ENCODE assay signal across 1 cellular context in the genomic region with DNA sequence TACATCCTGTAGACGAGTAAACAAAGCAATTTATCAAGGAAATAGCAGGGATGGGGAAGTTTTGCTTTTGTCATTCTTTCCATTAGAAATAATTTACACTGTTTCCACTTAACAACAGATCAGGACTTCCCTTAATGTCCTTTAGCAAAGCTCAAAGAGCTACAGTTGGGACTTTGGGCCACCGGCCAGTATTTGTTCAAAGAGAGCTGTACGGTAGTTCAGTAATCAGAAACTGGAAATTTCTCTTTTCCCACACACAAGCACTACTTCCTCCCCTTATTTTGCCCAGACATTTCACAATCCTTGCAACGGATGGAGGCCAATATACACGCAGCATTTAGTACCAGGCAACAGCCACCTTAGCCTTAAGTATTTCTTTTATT.
TF ChIP-seq lines count a peak whose summit lies in the region.

No MANE protein-coding gene starts in this region.

TF ChIP-seq in HepG2, 621 proteins besides CTCF, POLR2A, EP300 and RAD21 (continued from another document and continues in another):
- no peak for TF ChIP-seq ZNF432 (CRISPR knock-in tag; IDR thresholded peaks at IDR 0.05; ENCODE audit: borderline replicate concordance)
- TF ChIP-seq NCOA5 (CRISPR knock-in tag; IDR thresholded peaks at IDR 0.05), result no peak
- TF ChIP-seq, protein P1, sequence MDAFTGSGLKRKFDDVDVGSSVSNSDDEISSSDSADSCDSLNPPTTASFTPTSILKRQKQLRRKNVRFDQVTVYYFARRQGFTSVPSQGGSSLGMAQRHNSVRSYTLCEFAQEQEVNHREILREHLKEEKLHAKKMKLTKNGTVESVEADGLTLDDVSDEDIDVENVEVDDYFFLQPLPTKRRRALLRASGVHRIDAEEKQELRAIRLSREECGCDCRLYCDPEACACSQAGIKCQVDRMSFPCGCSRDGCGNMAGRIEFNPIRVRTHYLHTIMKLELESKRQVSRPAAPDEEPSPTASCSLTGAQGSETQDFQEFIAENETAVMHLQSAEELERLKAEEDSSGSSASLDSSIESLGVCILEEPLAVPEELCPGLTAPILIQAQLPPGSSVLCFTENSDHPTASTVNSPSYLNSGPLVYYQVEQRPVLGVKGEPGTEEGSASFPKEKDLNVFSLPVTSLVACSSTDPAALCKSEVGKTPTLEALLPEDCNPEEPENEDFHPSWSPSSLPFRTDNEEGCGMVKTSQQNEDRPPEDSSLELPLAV (CRISPR knock-in tag; conservative IDR thresholded peaks at IDR 0.05; ENCODE audit: low read depth), result no peak
- TF ChIP-seq ZNF83 (CRISPR knock-in tag; IDR thresholded peaks at IDR 0.05; ENCODE audit: borderline replicate concordance), result no peak
- no peak for TF ChIP-seq THYN1 (CRISPR knock-in tag; IDR thresholded peaks at IDR 0.05; ENCODE audit: borderline replicate concordance, low read depth)
- no peak for TF ChIP-seq HNRNPUL1 (IDR thresholded peaks at IDR 0.05; ENCODE audit: low read depth, low read length)
- TF ChIP-seq ZBTB3 (CRISPR knock-in tag; IDR thresholded peaks at IDR 0.05; ENCODE audit: borderline replicate concordance, low read depth), result no peak
- TF ChIP-seq, protein P2, sequence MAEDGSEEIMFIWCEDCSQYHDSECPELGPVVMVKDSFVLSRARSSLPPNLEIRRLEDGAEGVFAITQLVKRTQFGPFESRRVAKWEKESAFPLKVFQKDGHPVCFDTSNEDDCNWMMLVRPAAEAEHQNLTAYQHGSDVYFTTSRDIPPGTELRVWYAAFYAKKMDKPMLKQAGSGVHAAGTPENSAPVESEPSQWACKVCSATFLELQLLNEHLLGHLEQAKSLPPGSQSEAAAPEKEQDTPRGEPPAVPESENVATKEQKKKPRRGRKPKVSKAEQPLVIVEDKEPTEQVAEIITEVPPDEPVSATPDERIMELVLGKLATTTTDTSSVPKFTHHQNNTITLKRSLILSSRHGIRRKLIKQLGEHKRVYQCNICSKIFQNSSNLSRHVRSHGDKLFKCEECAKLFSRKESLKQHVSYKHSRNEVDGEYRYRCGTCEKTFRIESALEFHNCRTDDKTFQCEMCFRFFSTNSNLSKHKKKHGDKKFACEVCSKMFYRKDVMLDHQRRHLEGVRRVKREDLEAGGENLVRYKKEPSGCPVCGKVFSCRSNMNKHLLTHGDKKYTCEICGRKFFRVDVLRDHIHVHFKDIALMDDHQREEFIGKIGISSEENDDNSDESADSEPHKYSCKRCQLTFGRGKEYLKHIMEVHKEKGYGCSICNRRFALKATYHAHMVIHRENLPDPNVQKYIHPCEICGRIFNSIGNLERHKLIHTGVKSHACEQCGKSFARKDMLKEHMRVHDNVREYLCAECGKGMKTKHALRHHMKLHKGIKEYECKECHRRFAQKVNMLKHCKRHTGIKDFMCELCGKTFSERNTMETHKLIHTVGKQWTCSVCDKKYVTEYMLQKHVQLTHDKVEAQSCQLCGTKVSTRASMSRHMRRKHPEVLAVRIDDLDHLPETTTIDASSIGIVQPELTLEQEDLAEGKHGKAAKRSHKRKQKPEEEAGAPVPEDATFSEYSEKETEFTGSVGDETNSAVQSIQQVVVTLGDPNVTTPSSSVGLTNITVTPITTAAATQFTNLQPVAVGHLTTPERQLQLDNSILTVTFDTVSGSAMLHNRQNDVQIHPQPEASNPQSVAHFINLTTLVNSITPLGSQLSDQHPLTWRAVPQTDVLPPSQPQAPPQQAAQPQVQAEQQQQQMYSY (CRISPR knock-in tag; IDR thresholded peaks at IDR 0.05), result no peak
- TF ChIP-seq, protein P3, sequence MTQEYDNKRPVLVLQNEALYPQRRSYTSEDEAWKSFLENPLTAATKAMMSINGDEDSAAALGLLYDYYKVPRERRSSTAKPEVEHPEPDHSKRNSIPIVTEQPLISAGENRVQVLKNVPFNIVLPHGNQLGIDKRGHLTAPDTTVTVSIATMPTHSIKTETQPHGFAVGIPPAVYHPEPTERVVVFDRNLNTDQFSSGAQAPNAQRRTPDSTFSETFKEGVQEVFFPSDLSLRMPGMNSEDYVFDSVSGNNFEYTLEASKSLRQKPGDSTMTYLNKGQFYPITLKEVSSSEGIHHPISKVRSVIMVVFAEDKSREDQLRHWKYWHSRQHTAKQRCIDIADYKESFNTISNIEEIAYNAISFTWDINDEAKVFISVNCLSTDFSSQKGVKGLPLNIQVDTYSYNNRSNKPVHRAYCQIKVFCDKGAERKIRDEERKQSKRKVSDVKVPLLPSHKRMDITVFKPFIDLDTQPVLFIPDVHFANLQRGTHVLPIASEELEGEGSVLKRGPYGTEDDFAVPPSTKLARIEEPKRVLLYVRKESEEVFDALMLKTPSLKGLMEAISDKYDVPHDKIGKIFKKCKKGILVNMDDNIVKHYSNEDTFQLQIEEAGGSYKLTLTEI (CRISPR knock-in tag; conservative IDR thresholded peaks at IDR 0.05), result no peak
- no peak for TF ChIP-seq SMARCE1 (IDR thresholded peaks at IDR 0.05; ENCODE audit: borderline replicate concordance)
- no peak for TF ChIP-seq ZNF207 (IDR thresholded peaks at IDR 0.05; ENCODE audit: borderline replicate concordance)
- TF ChIP-seq FOXK1 (CRISPR knock-in tag; IDR thresholded peaks at IDR 0.05; ENCODE audit: borderline replicate concordance, low read depth), result peak; percentile 59; the same call in 1 of the 2 replicates
- TF ChIP-seq PAX8 (CRISPR knock-in tag; IDR thresholded peaks at IDR 0.05; ENCODE audit: borderline replicate concordance), result no peak
- TF ChIP-seq SP140L (CRISPR knock-in tag; IDR thresholded peaks at IDR 0.05; ENCODE audit: borderline replicate concordance), result 0 out of 2 replicates have a peak, but pooled peaks have one; percentile 53
- TF ChIP-seq PRPF4 (IDR thresholded peaks at IDR 0.05; ENCODE audit: low read depth, low read length, poor library complexity, severe bottlenecking), result no peak
- peak; percentile 66 for TF ChIP-seq THAP11 (CRISPR knock-in tag; IDR thresholded peaks at IDR 0.05)
- no peak for TF ChIP-seq ZNF337 (CRISPR knock-in tag; IDR thresholded peaks at IDR 0.05; ENCODE audit: borderline replicate concordance, low read depth)
- TF ChIP-seq TCF7 (IDR thresholded peaks at IDR 0.05; ENCODE audit: low read depth), result peak; percentile 74
- no peak for TF ChIP-seq CREB1 (IDR thresholded peaks at IDR 0.05)
- peak; percentile 75 for TF ChIP-seq CREB1 (CRISPR knock-in tag; IDR thresholded peaks at IDR 0.05)
- TF ChIP-seq MATR3 (CRISPR knock-in tag; IDR thresholded peaks at IDR 0.05), result no peak
- TF ChIP-seq, protein P4, sequence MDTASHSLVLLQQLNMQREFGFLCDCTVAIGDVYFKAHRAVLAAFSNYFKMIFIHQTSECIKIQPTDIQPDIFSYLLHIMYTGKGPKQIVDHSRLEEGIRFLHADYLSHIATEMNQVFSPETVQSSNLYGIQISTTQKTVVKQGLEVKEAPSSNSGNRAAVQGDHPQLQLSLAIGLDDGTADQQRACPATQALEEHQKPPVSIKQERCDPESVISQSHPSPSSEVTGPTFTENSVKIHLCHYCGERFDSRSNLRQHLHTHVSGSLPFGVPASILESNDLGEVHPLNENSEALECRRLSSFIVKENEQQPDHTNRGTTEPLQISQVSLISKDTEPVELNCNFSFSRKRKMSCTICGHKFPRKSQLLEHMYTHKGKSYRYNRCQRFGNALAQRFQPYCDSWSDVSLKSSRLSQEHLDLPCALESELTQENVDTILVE (CRISPR knock-in tag; IDR thresholded peaks at IDR 0.05), result 0 out of 2 replicates have a peak, but pooled peaks have one; percentile 46
- TF ChIP-seq TBX2 (CRISPR knock-in tag; IDR thresholded peaks at IDR 0.05; ENCODE audit: borderline replicate concordance), result peak; percentile 88
- TF ChIP-seq YEATS4 (CRISPR knock-in tag; IDR thresholded peaks at IDR 0.05; ENCODE audit: borderline replicate concordance), result peak; percentile 55; the same call in 1 of the 2 replicates
- TF ChIP-seq, protein P5, sequence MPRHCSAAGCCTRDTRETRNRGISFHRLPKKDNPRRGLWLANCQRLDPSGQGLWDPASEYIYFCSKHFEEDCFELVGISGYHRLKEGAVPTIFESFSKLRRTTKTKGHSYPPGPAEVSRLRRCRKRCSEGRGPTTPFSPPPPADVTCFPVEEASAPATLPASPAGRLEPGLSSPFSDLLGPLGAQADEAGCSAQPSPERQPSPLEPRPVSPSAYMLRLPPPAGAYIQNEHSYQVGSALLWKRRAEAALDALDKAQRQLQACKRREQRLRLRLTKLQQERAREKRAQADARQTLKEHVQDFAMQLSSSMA (CRISPR knock-in tag; IDR thresholded peaks at IDR 0.05), result no peak
- TF ChIP-seq, protein P6, sequence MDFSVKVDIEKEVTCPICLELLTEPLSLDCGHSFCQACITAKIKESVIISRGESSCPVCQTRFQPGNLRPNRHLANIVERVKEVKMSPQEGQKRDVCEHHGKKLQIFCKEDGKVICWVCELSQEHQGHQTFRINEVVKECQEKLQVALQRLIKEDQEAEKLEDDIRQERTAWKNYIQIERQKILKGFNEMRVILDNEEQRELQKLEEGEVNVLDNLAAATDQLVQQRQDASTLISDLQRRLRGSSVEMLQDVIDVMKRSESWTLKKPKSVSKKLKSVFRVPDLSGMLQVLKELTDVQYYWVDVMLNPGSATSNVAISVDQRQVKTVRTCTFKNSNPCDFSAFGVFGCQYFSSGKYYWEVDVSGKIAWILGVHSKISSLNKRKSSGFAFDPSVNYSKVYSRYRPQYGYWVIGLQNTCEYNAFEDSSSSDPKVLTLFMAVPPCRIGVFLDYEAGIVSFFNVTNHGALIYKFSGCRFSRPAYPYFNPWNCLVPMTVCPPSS (IDR thresholded peaks at IDR 0.05), result no peak
- TF ChIP-seq ZNF672 (CRISPR knock-in tag; IDR thresholded peaks at IDR 0.05), result no peak
- no peak for TF ChIP-seq ZNF569 (CRISPR knock-in tag; IDR thresholded peaks at IDR 0.05; ENCODE audit: borderline replicate concordance)
- no peak for TF ChIP-seq ZSCAN30 (CRISPR knock-in tag; IDR thresholded peaks at IDR 0.05)
- peak; percentile 76 for TF ChIP-seq FOXA3 (CRISPR knock-in tag; IDR thresholded peaks at IDR 0.05)
- TF ChIP-seq TGIF2 (CRISPR knock-in tag; IDR thresholded peaks at IDR 0.05), result no peak
- TF ChIP-seq JARID2 (CRISPR knock-in tag; IDR thresholded peaks at IDR 0.05; ENCODE audit: insufficient replicate concordance), result no peak
- peak; percentile 74 for TF ChIP-seq PPARG (CRISPR knock-in tag; conservative IDR thresholded peaks at IDR 0.05)
- no peak for TF ChIP-seq ZMYM3 (CRISPR knock-in tag; IDR thresholded peaks at IDR 0.05)
- peak; percentile 34; the same call in 1 of the 2 replicates for TF ChIP-seq ZNF761 (CRISPR knock-in tag; conservative IDR thresholded peaks at IDR 0.05)
- no peak for TF ChIP-seq MTA3 (CRISPR knock-in tag; IDR thresholded peaks at IDR 0.05)
- TF ChIP-seq, protein P7, sequence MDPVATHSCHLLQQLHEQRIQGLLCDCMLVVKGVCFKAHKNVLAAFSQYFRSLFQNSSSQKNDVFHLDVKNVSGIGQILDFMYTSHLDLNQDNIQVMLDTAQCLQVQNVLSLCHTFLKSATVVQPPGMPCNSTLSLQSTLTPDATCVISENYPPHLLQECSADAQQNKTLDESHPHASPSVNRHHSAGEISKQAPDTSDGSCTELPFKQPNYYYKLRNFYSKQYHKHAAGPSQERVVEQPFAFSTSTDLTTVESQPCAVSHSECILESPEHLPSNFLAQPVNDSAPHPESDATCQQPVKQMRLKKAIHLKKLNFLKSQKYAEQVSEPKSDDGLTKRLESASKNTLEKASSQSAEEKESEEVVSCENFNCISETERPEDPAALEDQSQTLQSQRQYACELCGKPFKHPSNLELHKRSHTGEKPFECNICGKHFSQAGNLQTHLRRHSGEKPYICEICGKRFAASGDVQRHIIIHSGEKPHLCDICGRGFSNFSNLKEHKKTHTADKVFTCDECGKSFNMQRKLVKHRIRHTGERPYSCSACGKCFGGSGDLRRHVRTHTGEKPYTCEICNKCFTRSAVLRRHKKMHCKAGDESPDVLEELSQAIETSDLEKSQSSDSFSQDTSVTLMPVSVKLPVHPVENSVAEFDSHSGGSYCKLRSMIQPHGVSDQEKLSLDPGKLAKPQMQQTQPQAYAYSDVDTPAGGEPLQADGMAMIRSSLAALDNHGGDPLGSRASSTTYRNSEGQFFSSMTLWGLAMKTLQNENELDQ (CRISPR knock-in tag; IDR thresholded peaks at IDR 0.05; ENCODE audit: borderline replicate concordance), result no peak
- TF ChIP-seq, protein P8, sequence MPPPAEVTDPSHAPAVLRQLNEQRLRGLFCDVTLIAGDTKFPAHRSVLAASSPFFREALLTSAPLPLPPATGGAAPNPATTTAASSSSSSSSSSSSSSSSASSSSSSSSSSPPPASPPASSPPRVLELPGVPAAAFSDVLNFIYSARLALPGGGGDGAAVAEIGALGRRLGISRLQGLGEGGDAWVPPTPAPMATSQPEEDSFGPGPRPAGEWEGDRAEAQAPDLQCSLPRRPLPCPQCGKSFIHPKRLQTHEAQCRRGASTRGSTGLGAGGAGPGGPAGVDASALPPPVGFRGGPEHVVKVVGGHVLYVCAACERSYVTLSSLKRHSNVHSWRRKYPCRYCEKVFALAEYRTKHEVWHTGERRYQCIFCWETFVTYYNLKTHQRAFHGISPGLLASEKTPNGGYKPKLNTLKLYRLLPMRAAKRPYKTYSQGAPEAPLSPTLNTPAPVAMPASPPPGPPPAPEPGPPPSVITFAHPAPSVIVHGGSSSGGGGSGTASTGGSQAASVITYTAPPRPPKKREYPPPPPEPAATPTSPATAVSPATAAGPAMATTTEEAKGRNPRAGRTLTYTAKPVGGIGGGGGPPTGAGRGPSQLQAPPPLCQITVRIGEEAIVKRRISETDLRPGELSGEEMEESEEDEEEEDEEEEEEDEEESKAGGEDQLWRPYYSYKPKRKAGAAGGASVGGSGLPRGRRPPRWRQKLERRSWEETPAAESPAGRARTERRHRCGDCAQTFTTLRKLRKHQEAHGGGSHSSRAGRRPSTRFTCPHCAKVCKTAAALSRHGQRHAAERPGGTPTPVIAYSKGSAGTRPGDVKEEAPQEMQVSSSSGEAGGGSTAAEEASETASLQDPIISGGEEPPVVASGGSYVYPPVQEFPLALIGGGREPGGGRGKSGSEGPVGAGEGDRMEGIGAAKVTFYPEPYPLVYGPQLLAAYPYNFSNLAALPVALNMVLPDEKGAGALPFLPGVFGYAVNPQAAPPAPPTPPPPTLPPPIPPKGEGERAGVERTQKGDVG (CRISPR knock-in tag; IDR thresholded peaks at IDR 0.05; ENCODE audit: borderline replicate concordance), result no peak
- no peak for TF ChIP-seq SAFB2 (CRISPR knock-in tag; IDR thresholded peaks at IDR 0.05; ENCODE audit: borderline replicate concordance, low read depth)
- TF ChIP-seq, protein P9, sequence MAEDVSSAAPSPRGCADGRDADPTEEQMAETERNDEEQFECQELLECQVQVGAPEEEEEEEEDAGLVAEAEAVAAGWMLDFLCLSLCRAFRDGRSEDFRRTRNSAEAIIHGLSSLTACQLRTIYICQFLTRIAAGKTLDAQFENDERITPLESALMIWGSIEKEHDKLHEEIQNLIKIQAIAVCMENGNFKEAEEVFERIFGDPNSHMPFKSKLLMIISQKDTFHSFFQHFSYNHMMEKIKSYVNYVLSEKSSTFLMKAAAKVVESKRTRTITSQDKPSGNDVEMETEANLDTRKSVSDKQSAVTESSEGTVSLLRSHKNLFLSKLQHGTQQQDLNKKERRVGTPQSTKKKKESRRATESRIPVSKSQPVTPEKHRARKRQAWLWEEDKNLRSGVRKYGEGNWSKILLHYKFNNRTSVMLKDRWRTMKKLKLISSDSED (CRISPR knock-in tag; IDR thresholded peaks at IDR 0.05), result no peak
- peak; percentile 28; the same call in 1 of the 2 replicates for TF ChIP-seq ATF1 (CRISPR knock-in tag; IDR thresholded peaks at IDR 0.05)
- TF ChIP-seq ZNF263 (CRISPR knock-in tag; IDR thresholded peaks at IDR 0.05), result no peak
- TF ChIP-seq HNF4G (IDR thresholded peaks at IDR 0.05; ENCODE audit: borderline replicate concordance, low read depth, low read length), result peak; percentile 90
- TF ChIP-seq HNF4G (CRISPR knock-in tag; IDR thresholded peaks at IDR 0.05; ENCODE audit: borderline replicate concordance, low read depth), result peak; percentile 78; the same call in 1 of the 2 replicates
